In genomic region chr3:46628980-46629379, GRCh38 we compare ENCODE assay signal across 11 cellular contexts. TPM values are rescaled to one million over a fixed set of nuclear protein-coding genes. Genes with fewer than 3 reads are reported as not detected.
DNase-seq lines count a peak whose midpoint lies in the region; ATAC-seq and TF ChIP-seq lines count a peak whose summit lies in the region.
"Had no signal": no experiment of that assay in that cellular context is flagged by ENCODE, and none has a peak within 500 bp of the region (broad histone marks: within the 10 kb centered on the region; RNA-seq: fewer than 3 reads in every experiment).

No MANE protein-coding gene starts in this region.

- H3K27me3 ChIP-seq in colonic mucosa (no peaks in the 10 kb centered on the region), left lung (no peaks in the 10 kb centered on the region), stomach smooth muscle (ENCODE audit: control insufficient read depth in 1 of 2, insufficient read depth in 2 of 2, low read length in 2 of 2) (no peaks in the 10 kb centered on the region)

- DNase-seq in T-helper 2 cell treated with Interferon-gamma antibody and Interleukin-4, amounts not matched to agents 5 μg/mL and 100 μg/mL, for 36 hours (ENCODE audit: low spot score) = no peak
- DNase-seq in T-helper 2 cell (no peak), colonic mucosa (peak; percentile 65), left lung (no peak), OCI-M1 (lab: John Stamatoyannopoulos, UW) (no peak), NCI-H446 (lab: John Stamatoyannopoulos, UW) (no peak)
- DNase-seq: amniotic stem cell had no signal

- no peak overlapping the region for H3K27ac Mint-ChIP-seq in T-helper 2 cell treated with Interferon-gamma antibody and Interleukin-4, amounts not matched to agents 5 μg/mL and 100 μg/mL, for 36 hours

- peaks cover 11% of the 10 kb centered on the region for H3K4me1 Mint-ChIP-seq in T-helper 2 cell treated with Interferon-gamma antibody and Interleukin-4, amounts not matched to agents 5 μg/mL and 100 μg/mL, for 36 hours (ENCODE audit: low read depth)

- H3K36me3 Mint-ChIP-seq in T-helper 2 cell treated with Interferon-gamma antibody and Interleukin-4, amounts not matched to agents 5 μg/mL and 100 μg/mL, for 36 hours (ENCODE audit: low read depth) = no peaks in the 10 kb centered on the region

- H3K9ac ChIP-seq in colonic mucosa (ENCODE audit: low read depth in 2 of 2, low read length in 2 of 2) (peak overlapping the region in 1 of 2 donors; percentile 73), stomach smooth muscle (ENCODE audit: low read length in 2 of 2) (peak overlapping the region in 1 of 2 donors; percentile 27)

- H3K4me3 ChIP-seq in colonic mucosa (no peak overlapping the region), left lung (no peak overlapping the region), stomach smooth muscle (ENCODE audit: low read length in 2 of 2) (peak overlapping the region in 1 of 2 donors; percentile 74)
- H3K4me3 ChIP-seq: A549 had no signal

- H3K36me3 ChIP-seq in colonic mucosa = no peaks in the 10 kb centered on the region
- H3K36me3 ChIP-seq in left lung = no peaks in the 10 kb centered on the region
- no peaks in the 10 kb centered on the region for H3K36me3 ChIP-seq in stomach smooth muscle (ENCODE audit: control insufficient read depth in 2 of 2, insufficient read depth in 2 of 2, low read length in 2 of 2)

- H3K4me3 Mint-ChIP-seq in T-helper 2 cell treated with Interferon-gamma antibody and Interleukin-4, amounts not matched to agents 5 μg/mL and 100 μg/mL, for 36 hours = peak overlapping the region; percentile 46

- intact Hi-C loops in colonic mucosa (cut with DNase I) (loop anchor here (5.0 kb wide), 1 partner anchor 72 kb away; no protein-coding TSS in a partner anchor), left lung (cut with DNase I) (no loop called here)

- peaks cover 19% of the 10 kb centered on the region for H3K27me3 Mint-ChIP-seq in T-helper 2 cell treated with Interferon-gamma antibody and Interleukin-4, amounts not matched to agents 5 μg/mL and 100 μg/mL, for 36 hours (ENCODE audit: low read depth)

- no peak for TF ChIP-seq CTCF in colonic mucosa (IDR thresholded peaks at IDR 0.05)
- no peak for TF ChIP-seq CTCF in left lung (IDR thresholded peaks at IDR 0.05)

- H3K4me1 ChIP-seq in colonic mucosa (peaks cover 3% of the 10 kb centered on the region), left lung (peaks cover 0 to 9% of the 10 kb centered on the region in 2 donors), stomach smooth muscle (ENCODE audit: control insufficient read depth, insufficient read depth, low read length) (peaks cover 8% of the 10 kb centered on the region)

- no peaks in the 10 kb centered on the region for H3K9me3 Mint-ChIP-seq in T-helper 2 cell treated with Interferon-gamma antibody and Interleukin-4, amounts not matched to agents 5 μg/mL and 100 μg/mL, for 36 hours

- H3K27ac ChIP-seq in colonic mucosa (peak overlapping the region; percentile 60), left lung (peak overlapping the region; percentile 34 to 70), stomach smooth muscle (ENCODE audit: low read length) (peak overlapping the region; percentile 46)

- H3K9me3 ChIP-seq in colonic mucosa (no peaks in the 10 kb centered on the region), left lung (no peaks in the 10 kb centered on the region), stomach smooth muscle (ENCODE audit: control insufficient read depth in 2 of 2, low read length in 2 of 2) (no peaks in the 10 kb centered on the region)
- H3K9me3 ChIP-seq: A549 had no signal

- peak; percentile 12 for ATAC-seq in left lung
- no peak for ATAC-seq in HG03342 (IDR thresholded peaks at IDR 0.05; ENCODE audit: unreplicated experiment)

RNA-seq across cellular contexts. Expression of gene FAM240A, which starts 16.7 kb away (rescaled TPM):
- total RNA-seq in colonic mucosa = not detected
- not detected for total RNA-seq in left lung
- total RNA-seq: lung microvascular endothelial cell had no signal
